In the genomic region with DNA sequence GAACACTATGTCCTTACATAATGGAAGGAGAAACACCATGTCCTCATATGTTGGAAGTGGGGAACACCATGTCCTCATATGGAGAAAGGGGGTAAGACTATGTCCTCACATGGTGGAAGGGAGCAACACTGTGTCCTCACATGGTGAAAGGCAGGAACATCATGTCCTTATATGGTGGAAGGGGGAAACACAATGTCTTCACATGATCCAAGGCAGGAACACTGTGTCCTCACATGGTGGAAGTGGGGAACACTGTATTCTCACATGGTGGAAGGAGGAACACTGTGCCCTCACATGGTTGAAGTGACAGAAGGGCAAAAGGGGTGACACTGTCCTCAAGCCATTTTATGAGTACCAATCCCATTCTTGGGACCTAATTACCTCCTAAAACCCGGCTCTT, we compare ENCODE assay signal across 17 cellular contexts.
DNase-seq lines count a peak whose midpoint lies in the region; ATAC-seq, FAIRE-seq and TF ChIP-seq lines count a peak whose summit lies in the region.
"Had no signal": no experiment of that assay in that cellular context is flagged by ENCODE, and none has a peak within 500 bp of the region (broad histone marks: within the 10 kb centered on the region; RNA-seq: fewer than 3 reads in every experiment).

No MANE protein-coding gene starts in this region.

- no peak overlapping the region for H2AFZ ChIP-seq in K562 (ENCODE audit: low read depth, low read length)
- H2AFZ ChIP-seq: GM23338 had no signal

- TF ChIP-seq CTCF in K562 (IDR thresholded peaks at IDR 0.05 in 2 of 3, conservative IDR thresholded peaks at IDR 0.05 in 1 of 3; ENCODE audit: insufficient read depth in 2 of 3, low read depth in 1 of 3, low read length in 3 of 3) (no peak), endodermal cell (conservative IDR thresholded peaks at IDR 0.05) (no peak), osteocyte (IDR thresholded peaks at IDR 0.05) (no peak)

- no peaks in the 10 kb centered on the region for H3K79me2 ChIP-seq in K562 (ENCODE audit: control insufficient read depth, insufficient read depth, low read length)

- POLR2A ChIA-PET in K562 (lab: Yijun Ruan, JAX): no interaction called here

- H3K27me3 ChIP-seq in K562 (ENCODE audit: control insufficient read depth in 2 of 2, insufficient read depth in 2 of 2, low read length in 2 of 2) (peaks cover 0 to 10% of the 10 kb centered on the region in 2 experiments; a peak in 3 of 5 replicates), endodermal cell (ENCODE audit: control insufficient read depth, insufficient read depth, low read length, poor library complexity, severe bottlenecking) (no peaks in the 10 kb centered on the region)

- no peak overlapping the region for H3K9ac ChIP-seq in K562 (ENCODE audit: insufficient read depth in 1 of 2, low read depth in 2 of 2, low read length in 2 of 2)
- H3K9ac ChIP-seq in endodermal cell (ENCODE audit: extremely low read depth, low read length, poor library complexity, severe bottlenecking): no peak overlapping the region

- in situ Hi-C loops in K562 (cut with MboI): no loop called here

- no peaks in the 10 kb centered on the region for H3K9me3 Mint-ChIP-seq in endodermal cell
- no peaks in the 10 kb centered on the region for H3K9me3 Mint-ChIP-seq in osteocyte (ENCODE audit: unreplicated experiment)
- H3K9me3 Mint-ChIP-seq: GM23338, HFFc6 had no signal

- H3K4me1 ChIP-seq in K562 (replicated peaks in 1 of 2; ENCODE audit: control insufficient read depth in 2 of 2, insufficient read depth in 2 of 2, low read length in 2 of 2) (peaks cover 0 to 19% of the 10 kb centered on the region in 2 experiments; a peak in 3 of 5 replicates), endodermal cell (ENCODE audit: control insufficient read depth, insufficient read depth, low read length) (no peaks in the 10 kb centered on the region)
- H3K4me1 ChIP-seq: HAP-1 had no signal

- H3K27ac ChIP-seq in K562 (ENCODE audit: extremely low read depth, low read depth, low read length) (no peak overlapping the region), endodermal cell (ENCODE audit: low read depth, low read length) (no peak overlapping the region)

- H3K36me3 Mint-ChIP-seq in endodermal cell (ENCODE audit: low read depth) (no peaks in the 10 kb centered on the region), osteocyte (ENCODE audit: unreplicated experiment) (no peaks in the 10 kb centered on the region)
- H3K36me3 Mint-ChIP-seq: CD4-positive, alpha-beta memory T cell had no signal

- FAIRE-seq in K562 (lab: Jason Lieb, UNC): no peak
- FAIRE-seq: G401.6, GM19239 had no signal

- H3K4me1 Mint-ChIP-seq in endodermal cell (peaks cover 8% of the 10 kb centered on the region), osteocyte (ENCODE audit: unreplicated experiment) (no peaks in the 10 kb centered on the region)
- H3K4me1 Mint-ChIP-seq: CD4-positive, alpha-beta memory T cell had no signal

- intact Hi-C loops in K562 (cut with micrococcal nuclease): no loop called here

- no peak for TF ChIP-seq POLR2A in K562 (conservative IDR thresholded peaks at IDR 0.05)

- H3K4me3 Mint-ChIP-seq in endodermal cell (no peak overlapping the region), osteocyte (ENCODE audit: unreplicated experiment) (no peak overlapping the region)
- H3K4me3 Mint-ChIP-seq: CD4-positive, alpha-beta memory T cell; GM23338; HFFc6 had no signal

- H4K20me1 ChIP-seq in K562 (replicated peaks; ENCODE audit: control insufficient read depth, insufficient read depth, low read length): no peaks in the 10 kb centered on the region

- H3K27ac Mint-ChIP-seq in endodermal cell (no peak overlapping the region), osteocyte (ENCODE audit: unreplicated experiment) (no peak overlapping the region)
- H3K27ac Mint-ChIP-seq: CD4-positive, alpha-beta memory T cell; GM23338; HFFc6 had no signal

- H3K36me3 ChIP-seq in K562 (ENCODE audit: control insufficient read depth, insufficient read depth, low read length): no peaks in the 10 kb centered on the region; the same call in 2 of the 3 replicates
- no peaks in the 10 kb centered on the region for H3K36me3 ChIP-seq in endodermal cell (ENCODE audit: control insufficient read depth, insufficient read depth, low read length)
- H3K36me3 ChIP-seq: HAP-1 had no signal

- BruUV-seq in K562 (replicated peaks; lab: Mats Ljungman, UMichigan): no TSS peak

- no peaks in the 10 kb centered on the region for H3K9me1 ChIP-seq in K562 (ENCODE audit: control insufficient read depth, insufficient read depth, low read length)

- H3K9me3 ChIP-seq in K562 (replicated peaks; ENCODE audit: control insufficient read depth, insufficient read depth, low read depth, low read length) (no peaks in the 10 kb centered on the region), endodermal cell (ENCODE audit: control insufficient read depth, low read length) (no peaks in the 10 kb centered on the region)
- H3K9me3 ChIP-seq: HAP-1 had no signal

- WGBS in K562 (ENCODE audit: insufficient coverage, low coverage, missing lambda C conversion rate): 0% methylated on average over 1 of the region's 1 CpG
- 85% methylated on average over 1 of the region's 1 CpG; no CpG with 5 or more reads in 1 of the 2 experiments for WGBS in endodermal cell (ENCODE audit: insufficient coverage in 1 of 2, insufficient read length in 1 of 2), 2 experiments

- DNase-seq in K562 (ENCODE audit: extremely low read depth in 1 of 4, low spot score in 3 of 4): no peak
- peak; percentile 24 for DNase-seq in endodermal cell
- DNase-seq in osteocyte (ENCODE audit: extremely low spot score, unreplicated experiment): peak; percentile 21
- no peak for DNase-seq in activated CD8-positive, alpha-beta memory T cell treated with anti-CD3 and anti-CD28 coated beads for 24 hours
- DNase-seq in NCI-H2107 treated with DMSO at 0.1 percent for 48 hours (lab: John Stamatoyannopoulos, UW; ENCODE audit: unreplicated experiment): no peak
- DNase-seq: C1 segment of cervical spinal cord; CD4-positive, alpha-beta memory T cell; COR-L47; DMS153; DND-41; HFFc6 had no signal

- H3K4me3 ChIP-seq in K562 (no peak overlapping the region), endodermal cell (ENCODE audit: low read length) (no peak overlapping the region)
- H3K4me3 ChIP-seq: GM12878, GM23338, HAP-1 had no signal

- no peak for TF ChIP-seq EP300 in K562 (IDR thresholded peaks at IDR 0.05; ENCODE audit: low read length)

- no peak for TF ChIP-seq RAD21 in K562 (CRISPR knock-in tag; conservative IDR thresholded peaks at IDR 0.05 in 1 of 2, IDR thresholded peaks at IDR 0.05 in 1 of 2)

- H3K27me3 Mint-ChIP-seq in endodermal cell (ENCODE audit: insufficient read depth) (peaks cover 41% of the 10 kb centered on the region), osteocyte (ENCODE audit: unreplicated experiment) (peaks cover 11% of the 10 kb centered on the region)

- no peak overlapping the region for H3K4me2 ChIP-seq in K562 (ENCODE audit: insufficient read depth, low read length)
- H3K4me2 ChIP-seq: GM23338 had no signal

- CTCF ChIA-PET in K562 (lab: Yijun Ruan, JAX; ENCODE audit: low intra/inter-chr PET ratio): no interaction called here

- no peak for ATAC-seq in K562
- ATAC-seq in GM19397 (IDR thresholded peaks at IDR 0.05; ENCODE audit: unreplicated experiment): no peak
- ATAC-seq: GM12878, GM23338 had no signal

TF ChIP-seq in K562, 482 proteins besides CTCF, POLR2A, EP300 and RAD21 (continues in another document):
- TF ChIP-seq ZNF124 (CRISPR knock-in tag; IDR thresholded peaks at IDR 0.05) (no peak), KLF16 (IDR thresholded peaks at IDR 0.05) (no peak), TEAD1 (CRISPR knock-in tag; IDR thresholded peaks at IDR 0.05) (no peak), SRF (CRISPR knock-in tag; IDR thresholded peaks at IDR 0.05) (peak in 1 of 2 experiments; percentile 69; a peak in 1 of 4 replicates), YY1 (IDR thresholded peaks at IDR 0.05; ENCODE audit: borderline replicate concordance in 1 of 3, control insufficient read depth in 1 of 3, extremely low read depth in 1 of 3, insufficient read depth in 3 of 3, insufficient read length in 1 of 3, insufficient replicate concordance in 2 of 3, low read depth in 1 of 3, low read length in 2 of 3) (no peak), KLF10 (CRISPR knock-in tag; IDR thresholded peaks at IDR 0.05) (no peak)

Comparison
In these comparisons a context has a peak if more than half of its experiments do, and no peak if none do; other contexts are left out.
1. DNase-seq: peak in endodermal cell (single experiment) and osteocyte (single experiment); none in K562 (0 of 4), activated CD8-positive, alpha-beta memory T cell treated with anti-CD3 and anti-CD28 coated beads for 24 hours (single experiment) and NCI-H2107 treated with DMSO at 0.1 percent for 48 hours (single experiment).